In genomic region chr1:150015733-150016132, GRCh38 we compare ENCODE assay signal across 38 cellular contexts. TPM values are rescaled to one million over a fixed set of nuclear protein-coding genes. Genes with fewer than 3 reads are reported as not detected.
DNase-seq lines count a peak whose midpoint lies in the region; ATAC-seq and TF ChIP-seq lines count a peak whose summit lies in the region.
"Had no signal": no experiment of that assay in that cellular context is flagged by ENCODE, and none has a peak within 500 bp of the region (broad histone marks: within the 10 kb centered on the region; RNA-seq: fewer than 3 reads in every experiment).

No MANE protein-coding gene starts in this region.

- no peaks in the 10 kb centered on the region for H3K27me3 ChIP-seq in Karpas-422 (ENCODE audit: low read length)
- H3K27me3 ChIP-seq: cardiac muscle cell, colonic mucosa, MG63, SJSA1 had no signal

- H3K36me3 ChIP-seq in Karpas-422 (ENCODE audit: insufficient read depth, low read length): no peaks in the 10 kb centered on the region
- H3K36me3 ChIP-seq: cardiac muscle cell, colonic mucosa, left ventricle myocardium inferior, MG63, SJSA1, WERI-Rb-1 had no signal

- H3K9ac ChIP-seq in Karpas-422 (ENCODE audit: low read length): no peak overlapping the region

- no peaks in the 10 kb centered on the region for H3K79me2 ChIP-seq in Karpas-422 (ENCODE audit: low read length)

- H3K4me1 ChIP-seq in Karpas-422 (ENCODE audit: low read length): peaks cover 15% of the 10 kb centered on the region
- H3K4me1 ChIP-seq: colonic mucosa had no signal

- H3K4me1 Mint-ChIP-seq in progenitor cell of endocrine pancreas (ENCODE audit: low read depth): peaks cover 15% of the 10 kb centered on the region

- no peak overlapping the region for H2AFZ ChIP-seq in Karpas-422 (ENCODE audit: low read length)

- H3K36me3 Mint-ChIP-seq in progenitor cell of endocrine pancreas (ENCODE audit: insufficient read depth): no peaks in the 10 kb centered on the region

- peak overlapping the region; percentile 7 for H3K27ac Mint-ChIP-seq in progenitor cell of endocrine pancreas
- H3K27ac Mint-ChIP-seq: activated CD8-positive, alpha-beta T cell treated with anti-CD3 and anti-CD28 coated beads, Interleukin-2, amount 10 ng/mL, durations not matched to agents 7 days and 5 days; activated T-helper 2 cell treated with anti-CD3 and anti-CD28 coated beads, Interferon-gamma antibody, Interleukin-2, Interleukin-4, amounts not matched to agents 10 μg/mL and 5 μg/mL and 100 μg/mL, durations not matched to agents 14 hours and 24 hours and 36 hours; HFFc6; naive B cell had no signal

- no peak for ATAC-seq in HG02973 (IDR thresholded peaks at IDR 0.05; ENCODE audit: unreplicated experiment)
- ATAC-seq: A549; activated CD8-positive, alpha-beta T cell treated with anti-CD3 and anti-CD28 coated beads, Interleukin-2, amount 10 ng/mL, durations not matched to agents 7 days and 5 days; GM12878 had no signal

- no peaks in the 10 kb centered on the region for H3K27me3 Mint-ChIP-seq in progenitor cell of endocrine pancreas

- no peaks in the 10 kb centered on the region for H4K20me1 ChIP-seq in Karpas-422 (ENCODE audit: insufficient read depth, low read depth, low read length)

- H3K9me2 ChIP-seq in Karpas-422 (replicated peaks; ENCODE audit: insufficient read depth, low read length): no peaks in the 10 kb centered on the region

- peak; percentile 32 for DNase-seq in AG20443 (ENCODE audit: low spot score)
- DNase-seq in Karpas-422: peak; percentile 35
- DNase-seq in fibroblast of peridontal ligament (ENCODE audit: extremely low read depth): peak; percentile 14
- no peak for DNase-seq in progenitor cell of endocrine pancreas (ENCODE audit: low spot score, unreplicated experiment)
- no peak for DNase-seq in HuH-7 (ENCODE audit: low spot score)
- DNase-seq in NCI-H1105 treated with DMSO at 0.1 percent for 48 hours (lab: John Stamatoyannopoulos, UW): no peak
- no peak for DNase-seq in NK-92 treated with Interleukin-12 subunit alpha and Interleukin-12 subunit beta, amount 100 ng/mL, for 24 hours (lab: John Stamatoyannopoulos, UW)
- DNase-seq: activated CD4-positive, alpha-beta T cell treated with anti-CD3 and anti-CD28 coated beads for 4 hours; activated CD8-positive, alpha-beta T cell treated with anti-CD3 and anti-CD28 coated beads, Interleukin-2, amount 10 ng/mL, durations not matched to agents 7 days and 5 days; activated naive CD4-positive, alpha-beta T cell treated with anti-CD3 and anti-CD28 coated beads, Interleukin-2, amount 50 U/mL, for 16 hours; aorta; colonic mucosa; DMS153; effector CD4-positive, alpha-beta T cell; head of caudate nucleus; HFFc6; islet precursor cell; KG1; left ventricle myocardium inferior; MG63; naive B cell; NCI-H1105; NCI-H187 treated with DMSO at 0.1 percent for 48 hours; NCI-H2171 treated with DMSO at 0.1 percent for 48 hours; NCI-H510A; nucleus accumbens; RPMI8226; stimulated activated CD4-positive, alpha-beta T cell treated with anti-CD3 and anti-CD28 coated beads, Interleukin-15, amount 100 ng/mL, for 24 hours; stimulated activated CD4-positive, alpha-beta T cell treated with anti-CD3 and anti-CD28 coated beads, Interleukin-4, amount 100 ng/mL, for 4 hours; substantia nigra; T1000; WERI-Rb-1 had no signal

- H3K4me3 Mint-ChIP-seq in progenitor cell of endocrine pancreas (ENCODE audit: low read depth): no peak overlapping the region
- H3K4me3 Mint-ChIP-seq: activated CD8-positive, alpha-beta T cell treated with anti-CD3 and anti-CD28 coated beads, Interleukin-2, amount 10 ng/mL, durations not matched to agents 7 days and 5 days; HFFc6 had no signal

- no peak overlapping the region for H3K4me2 ChIP-seq in Karpas-422 (ENCODE audit: low read depth, low read length, poor library complexity, severe bottlenecking)
- H3K4me2 ChIP-seq: A549 had no signal

- no peaks in the 10 kb centered on the region for H3K9me3 Mint-ChIP-seq in progenitor cell of endocrine pancreas (ENCODE audit: low read depth)
- H3K9me3 Mint-ChIP-seq: activated T-helper 2 cell treated with anti-CD3 and anti-CD28 coated beads, Interferon-gamma antibody, Interleukin-2, Interleukin-4, amounts not matched to agents 10 μg/mL and 5 μg/mL and 100 μg/mL, durations not matched to agents 14 hours and 24 hours and 36 hours; HFFc6; naive B cell had no signal

- no peaks in the 10 kb centered on the region for H3K9me3 ChIP-seq in Karpas-422 (ENCODE audit: low read length)
- H3K9me3 ChIP-seq: A549, colonic mucosa, left ventricle myocardium inferior, MG63, SJSA1 had no signal

- TF ChIP-seq CTCF in progenitor cell of endocrine pancreas (IDR thresholded peaks at IDR 0.05; ENCODE audit: unreplicated experiment): no peak

- H3K27ac ChIP-seq in Karpas-422 (ENCODE audit: low read length): no peak overlapping the region
- H3K27ac ChIP-seq: A549, cardiac muscle cell, colonic mucosa, left ventricle myocardium inferior, SJSA1, WERI-Rb-1 had no signal

- H3K4me3 ChIP-seq in Karpas-422 (ENCODE audit: low read length): no peak overlapping the region
- H3K4me3 ChIP-seq: A549, cardiac muscle cell, colonic mucosa, GM12878, left ventricle myocardium inferior, MG63, SJSA1 had no signal

RNA-seq across cellular contexts. Expression of gene OTUD7B, which starts 5.2 kb away (rescaled TPM):
- 2.4 and 3.6 TPM in 2 replicates for total RNA-seq in Karpas-422 (2014; rRNA removed; shearing (Covaris generic); ENCODE audit: low replicate concordance)
- 29.1 and 30.3 TPM in 2 replicates for total RNA-seq in progenitor cell of endocrine pancreas

RNA-seq across cellular contexts. Expression of gene VPS45, which starts 51.8 kb away (rescaled TPM):
- total RNA-seq in Karpas-422 (2014; rRNA removed; shearing (Covaris generic); ENCODE audit: low replicate concordance): 24.9 and 39.0 TPM in 2 replicates
- total RNA-seq in progenitor cell of endocrine pancreas: 53.0 and 58.1 TPM in 2 replicates

Comparison
In these comparisons a context has a peak if more than half of its experiments do, and no peak if none do; other contexts are left out.
1. DNase-seq: peak in AG20443 (single experiment), Karpas-422 (single experiment) and fibroblast of peridontal ligament (single experiment); none in progenitor cell of endocrine pancreas (single experiment), HuH-7 (single experiment), NCI-H1105 treated with DMSO at 0.1 percent for 48 hours (single experiment) and NK-92 treated with Interleukin-12 subunit alpha and Interleukin-12 subunit beta, amount 100 ng/mL, for 24 hours (single experiment).